In genomic region chr16:6375471-6376075, GRCh38 we compare ENCODE assay signal across 1 cellular context.
TF ChIP-seq lines count a peak whose summit lies in the region.

No MANE protein-coding gene starts in this region.

TF ChIP-seq in H1, 55 proteins besides CTCF, POLR2A, EP300 and RAD21 (continued from another document):
- no peak for TF ChIP-seq CHD7 (IDR thresholded peaks at IDR 0.05; ENCODE audit: insufficient replicate concordance, low read length)
- no peak for TF ChIP-seq RFX5 (IDR thresholded peaks at IDR 0.05; ENCODE audit: borderline replicate concordance, low read depth, low read length)
- no peak for TF ChIP-seq SAP30 (IDR thresholded peaks at IDR 0.05; ENCODE audit: insufficient read depth, insufficient replicate concordance, low read length)
- TF ChIP-seq, protein P1, sequence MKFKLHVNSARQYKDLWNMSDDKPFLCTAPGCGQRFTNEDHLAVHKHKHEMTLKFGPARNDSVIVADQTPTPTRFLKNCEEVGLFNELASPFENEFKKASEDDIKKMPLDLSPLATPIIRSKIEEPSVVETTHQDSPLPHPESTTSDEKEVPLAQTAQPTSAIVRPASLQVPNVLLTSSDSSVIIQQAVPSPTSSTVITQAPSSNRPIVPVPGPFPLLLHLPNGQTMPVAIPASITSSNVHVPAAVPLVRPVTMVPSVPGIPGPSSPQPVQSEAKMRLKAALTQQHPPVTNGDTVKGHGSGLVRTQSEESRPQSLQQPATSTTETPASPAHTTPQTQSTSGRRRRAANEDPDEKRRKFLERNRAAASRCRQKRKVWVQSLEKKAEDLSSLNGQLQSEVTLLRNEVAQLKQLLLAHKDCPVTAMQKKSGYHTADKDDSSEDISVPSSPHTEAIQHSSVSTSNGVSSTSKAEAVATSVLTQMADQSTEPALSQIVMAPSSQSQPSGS (IDR thresholded peaks at IDR 0.05; ENCODE audit: low read length), result no peak
- no peak for TF ChIP-seq SUZ12 (IDR thresholded peaks at IDR 0.05; ENCODE audit: low read length)
- TF ChIP-seq YY1 (IDR thresholded peaks at IDR 0.05; ENCODE audit: low read depth, low read length), result no peak
